ENCODE assay signal across 18 cellular contexts in genomic region chr20:19760371-19760721, GRCh38. TPM values are rescaled to one million over a fixed set of nuclear protein-coding genes. Genes with fewer than 3 reads are reported as not detected.
DNase-seq lines count a peak whose midpoint lies in the region; ATAC-seq and TF ChIP-seq lines count a peak whose summit lies in the region.
"Had no signal": no experiment of that assay in that cellular context is flagged by ENCODE, and none has a peak within 500 bp of the region (broad histone marks: within the 10 kb centered on the region; RNA-seq: fewer than 3 reads in every experiment).

No MANE protein-coding gene starts in this region.

- H3K79me2 ChIP-seq in ACC112 (ENCODE audit: control insufficient read depth, insufficient read depth, low read length, unreplicated experiment) = peaks cover 3% of the 10 kb centered on the region

- ATAC-seq in left lung (no peak), gastrocnemius medialis (no peak), HG03108 (IDR thresholded peaks at IDR 0.05; ENCODE audit: unreplicated experiment) (no peak), GM21717 (IDR thresholded peaks at IDR 0.05; ENCODE audit: unreplicated experiment) (no peak)

- intact Hi-C loops in ascending aorta (cut with DNase I) = loop anchor here (2.0 kb wide), 1 partner anchor 68 kb away; no protein-coding TSS in a partner anchor
- intact Hi-C loops in left lung (cut with DNase I) = no loop called here
- intact Hi-C loops in gastrocnemius medialis (cut with DNase I; ENCODE audit: low total_unique reads) = no loop called here

- H2AFZ ChIP-seq in ACC112 (ENCODE audit: low read length, unreplicated experiment) = no peak overlapping the region

- H3K36me3 ChIP-seq in ACC112 (ENCODE audit: insufficient read depth, low read length) (no peaks in the 10 kb centered on the region), ascending aorta (no peaks in the 10 kb centered on the region), left lung (no peaks in the 10 kb centered on the region), gastrocnemius medialis (no peaks in the 10 kb centered on the region)
- H3K36me3 ChIP-seq: adrenal gland, neutrophil had no signal

- no peaks in the 10 kb centered on the region for H3K27me3 ChIP-seq in ACC112 (ENCODE audit: insufficient read depth, low read length)
- H3K27me3 ChIP-seq in ascending aorta = no peaks in the 10 kb centered on the region
- peaks cover 0 to 25% of the 10 kb centered on the region in 2 donors for H3K27me3 ChIP-seq in left lung
- no peaks in the 10 kb centered on the region for H3K27me3 ChIP-seq in gastrocnemius medialis
- H3K27me3 ChIP-seq: adrenal gland had no signal

- peaks cover 41% of the 10 kb centered on the region for H3K4me1 ChIP-seq in ACC112 (ENCODE audit: control insufficient read depth, insufficient read depth, low read length, unreplicated experiment)
- H3K4me1 ChIP-seq in ascending aorta = peaks cover 5 to 17% of the 10 kb centered on the region in 2 donors
- peaks cover 15 to 27% of the 10 kb centered on the region in 2 donors for H3K4me1 ChIP-seq in left lung
- H3K4me1 ChIP-seq in gastrocnemius medialis = peaks cover 35 to 39% of the 10 kb centered on the region in 2 donors

- in situ Hi-C loops in gastrocnemius medialis (cut with MboI; ENCODE audit: low sequenced_read_pairs in 4 of 4) = no loop called here

- no peak for DNase-seq in ascending aorta (ENCODE audit: low spot score in 2 of 2)
- DNase-seq in left lung = no peak
- no peak for DNase-seq in gastrocnemius medialis
- DNase-seq in COLO829 (ENCODE audit: low spot score) = no peak
- no peak for DNase-seq in inferior parietal cortex (ENCODE audit: extremely low spot score)
- DNase-seq: activated CD4-positive, alpha-beta T cell treated with anti-CD3 and anti-CD28 coated beads, Interleukin-2, amount 50 U/mL, for 4 hours; Calu3; erythroblast; GDM1; NCI-H1694; NCI-H446; small intestine; stimulated activated naive CD4-positive, alpha-beta T cell had no signal

- H3K4me3 ChIP-seq in ACC112 (ENCODE audit: low read depth, low read length) (no peak overlapping the region), ascending aorta (no peak overlapping the region), left lung (no peak overlapping the region), gastrocnemius medialis (peak overlapping the region in 1 of 4 donors; percentile 82)

- TF ChIP-seq CTCF in ascending aorta (IDR thresholded peaks at IDR 0.05) (no peak), left lung (IDR thresholded peaks at IDR 0.05) (no peak), gastrocnemius medialis (IDR thresholded peaks at IDR 0.05 in 4 of 5, conservative IDR thresholded peaks at IDR 0.05 in 1 of 5) (no peak)

- TF ChIP-seq POLR2A in gastrocnemius medialis (IDR thresholded peaks at IDR 0.05) = no peak

- H3K9me3 ChIP-seq in ascending aorta = no peaks in the 10 kb centered on the region
- H3K9me3 ChIP-seq in left lung = no peaks in the 10 kb centered on the region
- no peaks in the 10 kb centered on the region for H3K9me3 ChIP-seq in gastrocnemius medialis
- H3K9me3 ChIP-seq: adrenal gland, neutrophil had no signal

- H3K27ac ChIP-seq in ACC112 (ENCODE audit: low read depth, low read length) (peak overlapping the region; percentile 56), ascending aorta (peak overlapping the region; percentile 44 to 97), left lung (peak overlapping the region; percentile 91 to 94), gastrocnemius medialis (peak overlapping the region; percentile 97 to 99 (median 98))
- H3K27ac ChIP-seq: neutrophil had no signal

RNA-seq across cellular contexts. Expression of gene RIN2, which starts 2.3 kb away (rescaled TPM):
- total RNA-seq in ascending aorta = 45.7 TPM
- 10 to 100 TPM; 69.0 to 69.8 TPM for total RNA-seq in left lung
- total RNA-seq in gastrocnemius medialis = 10 to 100 TPM; 17.9 to 30.9 (median 22.6) TPM
